Comparison of ENCODE assay signal across 11 cellular contexts in genomic region chr12:913919-914718, GRCh38. TPM values are rescaled to one million over a fixed set of nuclear protein-coding genes. Genes with fewer than 3 reads are reported as not detected.
DNase-seq lines count a peak whose midpoint lies in the region; ATAC-seq and TF ChIP-seq lines count a peak whose summit lies in the region.
"Had no signal": no experiment of that assay in that cellular context is flagged by ENCODE, and none has a peak within 500 bp of the region (broad histone marks: within the 10 kb centered on the region; RNA-seq: fewer than 3 reads in every experiment).

No MANE protein-coding gene starts in this region.

- H3K36me3 ChIP-seq in GM23338 (ENCODE audit: insufficient read depth): peaks cover 34% of the 10 kb centered on the region
- H3K36me3 ChIP-seq in H7 (replicated peaks; ENCODE audit: control insufficient read depth, insufficient read depth, low read length): peaks cover 17% of the 10 kb centered on the region
- H3K36me3 ChIP-seq: uterus had no signal

- peak overlapping the region; percentile 65 for H3K27ac ChIP-seq in GM23338 (ENCODE audit: low read depth)
- H3K27ac ChIP-seq: uterus had no signal

- no peak overlapping the region for H3K4me3 ChIP-seq in GM23338
- no peak overlapping the region for H3K4me3 ChIP-seq in H7 (ENCODE audit: insufficient read depth, low read depth, low read length)
- H3K4me3 ChIP-seq: uterus had no signal

- peaks cover 31% of the 10 kb centered on the region for H3K4me1 Mint-ChIP-seq in GM23338

- H4K20me1 ChIP-seq in GM23338 (replicated peaks; ENCODE audit: insufficient read depth): no peaks in the 10 kb centered on the region; the same call in 1 of the 2 replicates

- no peak overlapping the region for H3K4me2 ChIP-seq in GM23338

- peaks cover 12% of the 10 kb centered on the region for H3F3A ChIP-seq in GM23338 (replicated peaks; ENCODE audit: low read depth)

- H3K79me2 ChIP-seq in GM23338 (replicated peaks; ENCODE audit: insufficient read depth): no peaks in the 10 kb centered on the region

- H3K27me3 ChIP-seq in GM23338 (ENCODE audit: insufficient read depth) (no peaks in the 10 kb centered on the region), H7 (ENCODE audit: control insufficient read depth, insufficient read depth, low read length) (no peaks in the 10 kb centered on the region)
- H3K27me3 ChIP-seq: uterus had no signal

- in situ Hi-C loops in ACHN (cut with HindIII; ENCODE audit: low pct_ligation_motif_present, low pct_unique_long_range_greater_than_20kb, low sequenced_read_pairs): no loop called here

- H3K4me1 ChIP-seq in GM23338 (ENCODE audit: insufficient read depth): peaks cover 6% of the 10 kb centered on the region
- H3K4me1 ChIP-seq: uterus had no signal

- peak overlapping the region; percentile 67; the same call in 1 of the 2 replicates for H3K27ac Mint-ChIP-seq in GM23338

- H2AFZ ChIP-seq in GM23338: no peak overlapping the region

- H3K9me3 Mint-ChIP-seq in GM23338: no peaks in the 10 kb centered on the region

- no peak for TF ChIP-seq CTCF in GM23338 (conservative IDR thresholded peaks at IDR 0.05; ENCODE audit: low read depth in 2 of 2)

- no peaks in the 10 kb centered on the region for H3K9me2 ChIP-seq in GM23338 (ENCODE audit: insufficient read depth)

- DNase-seq in ACHN (peak; percentile 99), GM23338 (ENCODE audit: low spot score) (no peak), UCSD-AML1 (lab: John Stamatoyannopoulos, UW; ENCODE audit: unreplicated experiment) (peak; percentile 18), iris pigment epithelial cell (ENCODE audit: low read depth) (peak; percentile 82), H7 (no peak), COLO829 (ENCODE audit: low spot score) (no peak), NCI-H2171 treated with DMSO at 0.1 percent for 48 hours (lab: John Stamatoyannopoulos, UW) (no peak), Right ventricle myocardium inferior (ENCODE audit: missing footprints) (no peak)
- DNase-seq: activated gamma-delta T cell treated with Interleukin-2 at 50 U/mL for 16 hours, SHP77 treated with DMSO at 0.1 percent for 48 hours, uterus had no signal

- H3K4me3 Mint-ChIP-seq in GM23338: no peak overlapping the region

- ATAC-seq in GM23338 (no peak), Right ventricle myocardium inferior (no peak)

- H3K36me3 Mint-ChIP-seq in GM23338 (ENCODE audit: low read depth): peaks cover 86% of the 10 kb centered on the region

- peaks cover 9% of the 10 kb centered on the region for H3K27me3 Mint-ChIP-seq in GM23338 (ENCODE audit: insufficient read depth, low read depth, poor library complexity)

- intact Hi-C loops in Right ventricle myocardium inferior (cut with DNase I): no loop called here

TF ChIP-seq in GM23338, 12 proteins besides CTCF, POLR2A, EP300 and RAD21 (continues in another document):
- TF ChIP-seq NANOG (IDR thresholded peaks at IDR 0.05; ENCODE audit: borderline replicate concordance): no peak
- no peak for TF ChIP-seq EZH2 (IDR thresholded peaks at IDR 0.05; ENCODE audit: low read depth, unreplicated experiment)
- no peak for TF ChIP-seq STAT1 (IDR thresholded peaks at IDR 0.05; ENCODE audit: unreplicated experiment)
- TF ChIP-seq CREB1 (CRISPR knock-in tag; IDR thresholded peaks at IDR 0.05; ENCODE audit: low read depth): no peak
- no peak for TF ChIP-seq POLR2AphosphoS5 (IDR thresholded peaks at IDR 0.05; ENCODE audit: low read depth)
- no peak for TF ChIP-seq ZNF114 (CRISPR knock-in tag; IDR thresholded peaks at IDR 0.05)
- no peak for TF ChIP-seq REST (IDR thresholded peaks at IDR 0.05; ENCODE audit: unreplicated experiment)
- TF ChIP-seq ETS1 (IDR thresholded peaks at IDR 0.05): no peak
- TF ChIP-seq ZNF331 (CRISPR knock-in tag; IDR thresholded peaks at IDR 0.05; ENCODE audit: low read depth): no peak
- TF ChIP-seq JUNB (IDR thresholded peaks at IDR 0.05; ENCODE audit: unreplicated experiment): no peak

RNA-seq across cellular contexts. Expression of gene RAD52, which starts 35.4 kb away (rescaled TPM):
- total RNA-seq in GM23338 (2014; rRNA removed; shearing (Covaris generic)): 12.5 and 21.3 TPM in 2 replicates
- 8.7 and 10.9 TPM in 2 replicates for polyA plus RNA-seq in GM23338 (2016; fragmentation: Nextera tagmentation; extraction: Ambion mirVana)
- total RNA-seq in H7 (2014; rRNA removed; shearing (Covaris generic)): 8.4 and 16.6 TPM in 2 replicates
- total RNA-seq in Right ventricle myocardium inferior: 7.1 TPM

Comparison
In these comparisons a context has a peak if more than half of its experiments do, and no peak if none do; other contexts are left out.
1. DNase-seq: peak in ACHN (single experiment), UCSD-AML1 (single experiment) and iris pigment epithelial cell (single experiment); none in GM23338 (single experiment), H7 (single experiment), COLO829 (single experiment), NCI-H2171 treated with DMSO at 0.1 percent for 48 hours (single experiment) and Right ventricle myocardium inferior (single experiment).